ENCODE assay signal across 1 cellular context in genomic region chr2:128178650-128179460, GRCh38.
A peak's percentile ranks its signal among the peaks of the same experiment; 100 is the strongest.
TF ChIP-seq lines count a peak whose summit lies in the region.

No MANE protein-coding gene starts in this region.

TF ChIP-seq in HepG2, 621 proteins besides CTCF, POLR2A, EP300 and RAD21 (continued from another document and continues in another):
- TF ChIP-seq MTA1 (CRISPR knock-in tag; IDR thresholded peaks at IDR 0.05; ENCODE audit: borderline replicate concordance) (no peak), REL (CRISPR knock-in tag; conservative IDR thresholded peaks at IDR 0.05) (no peak), ZNF790 (CRISPR knock-in tag; IDR thresholded peaks at IDR 0.05; ENCODE audit: borderline replicate concordance) (no peak), RBM39 (IDR thresholded peaks at IDR 0.05; ENCODE audit: low read depth, low read length, poor library complexity, severe bottlenecking) (no peak), FOXO1 (CRISPR knock-in tag; IDR thresholded peaks at IDR 0.05) (peak; percentile 99), ZNF557 (CRISPR knock-in tag; IDR thresholded peaks at IDR 0.05) (no peak), POLR2AphosphoS2 (IDR thresholded peaks at IDR 0.05; ENCODE audit: low read depth, low read length) (no peak), ZNF180 (CRISPR knock-in tag; IDR thresholded peaks at IDR 0.05; ENCODE audit: borderline replicate concordance, low read depth) (no peak), HNRNPUL1 (IDR thresholded peaks at IDR 0.05; ENCODE audit: low read depth, low read length) (0 out of 2 replicates have a peak, but pooled peaks have one; percentile 12), HOXD1 (CRISPR knock-in tag; IDR thresholded peaks at IDR 0.05) (peak; percentile 82), HBP1 (CRISPR knock-in tag; IDR thresholded peaks at IDR 0.05; ENCODE audit: low read depth) (peak; percentile 88; the same call in 1 of the 2 replicates), CENPX (CRISPR knock-in tag; IDR thresholded peaks at IDR 0.05) (no peak), RCOR2 (CRISPR knock-in tag; IDR thresholded peaks at IDR 0.05) (peak; percentile 95), ZNF629 (CRISPR knock-in tag; conservative IDR thresholded peaks at IDR 0.05) (0 out of 2 replicates have a peak, but pooled peaks have one; percentile 37), ZNF343 (CRISPR knock-in tag; IDR thresholded peaks at IDR 0.05) (no peak), ZFP41 (CRISPR knock-in tag; IDR thresholded peaks at IDR 0.05; ENCODE audit: borderline replicate concordance) (no peak), ZIK1 (CRISPR knock-in tag; IDR thresholded peaks at IDR 0.05; ENCODE audit: borderline replicate concordance, low read depth) (no peak), ISL2 (CRISPR knock-in tag; IDR thresholded peaks at IDR 0.05) (peak; percentile 99), XRCC5 (optimal IDR thresholded peaks at IDR 0.05; ENCODE audit: low read length) (peak; percentile 49), ETV5 (CRISPR knock-in tag; IDR thresholded peaks at IDR 0.05; ENCODE audit: borderline replicate concordance) (peak; percentile 82; the same call in 1 of the 2 replicates), DMAP1 (CRISPR knock-in tag; IDR thresholded peaks at IDR 0.05) (peak; percentile 61), CEBPG (CRISPR knock-in tag; IDR thresholded peaks at IDR 0.05) (peak; percentile 98), ZNF772 (CRISPR knock-in tag; IDR thresholded peaks at IDR 0.05) (no peak), PHF20 (CRISPR knock-in tag; IDR thresholded peaks at IDR 0.05) (no peak), NR2F1 (CRISPR knock-in tag; IDR thresholded peaks at IDR 0.05) (peak; percentile 35 to 50; a peak in 2 of 4 replicates), SKI (IDR thresholded peaks at IDR 0.05; ENCODE audit: partially characterized antibody) (peak; percentile 88), ZNF253 (CRISPR knock-in tag; IDR thresholded peaks at IDR 0.05; ENCODE audit: borderline replicate concordance) (no peak; the same call in 1 of the 2 replicates), ZNF484 (CRISPR knock-in tag; IDR thresholded peaks at IDR 0.05; ENCODE audit: borderline replicate concordance, low read depth) (no peak), HCFC1 (IDR thresholded peaks at IDR 0.05; ENCODE audit: low read depth, low read length) (no peak), KLF16 (CRISPR knock-in tag; IDR thresholded peaks at IDR 0.05) (peak in 1 of 2 experiments; percentile 56; a peak in 2 of 4 replicates), ETV6 (CRISPR knock-in tag; conservative IDR thresholded peaks at IDR 0.05) (no peak), GFI1 (CRISPR knock-in tag; IDR thresholded peaks at IDR 0.05; ENCODE audit: borderline replicate concordance) (peak; percentile 93), ZNF883 (CRISPR knock-in tag; IDR thresholded peaks at IDR 0.05; ENCODE audit: not compliant biosample characterization) (no peak), ZNF619 (CRISPR knock-in tag; IDR thresholded peaks at IDR 0.05) (0 out of 2 replicates have a peak, but pooled peaks have one; percentile 38), ZFYVE20 (CRISPR knock-in tag; IDR thresholded peaks at IDR 0.05; ENCODE audit: borderline replicate concordance, low read depth) (no peak), ZNF121 (CRISPR knock-in tag; IDR thresholded peaks at IDR 0.05) (no peak; the same call in 1 of the 2 replicates), ATF1 (CRISPR knock-in tag; IDR thresholded peaks at IDR 0.05) (peak; percentile 85), SCMH1 (CRISPR knock-in tag; IDR thresholded peaks at IDR 0.05; ENCODE audit: borderline replicate concordance) (no peak), ZHX1 (CRISPR knock-in tag; IDR thresholded peaks at IDR 0.05; ENCODE audit: low read depth) (peak; percentile 89), FOXP1 (IDR thresholded peaks at IDR 0.05) (peak; percentile 99), FOXP1 (CRISPR knock-in tag; IDR thresholded peaks at IDR 0.05) (peak; percentile 99), SMC3 (IDR thresholded peaks at IDR 0.05; ENCODE audit: low read length) (peak; percentile 90), ZFP91 (CRISPR knock-in tag; IDR thresholded peaks at IDR 0.05; ENCODE audit: borderline replicate concordance) (peak; percentile 61; the same call in 1 of the 2 replicates), ZNF367 (CRISPR knock-in tag; IDR thresholded peaks at IDR 0.05; ENCODE audit: borderline replicate concordance) (no peak), NFKBIZ (CRISPR knock-in tag; IDR thresholded peaks at IDR 0.05) (no peak; the same call in 1 of the 2 replicates), ZNF558 (CRISPR knock-in tag; IDR thresholded peaks at IDR 0.05; ENCODE audit: borderline replicate concordance) (no peak), MLLT10 (CRISPR knock-in tag; IDR thresholded peaks at IDR 0.05) (no peak), MTERF4 (CRISPR knock-in tag; IDR thresholded peaks at IDR 0.05) (no peak)
- TF ChIP-seq, protein P1, sequence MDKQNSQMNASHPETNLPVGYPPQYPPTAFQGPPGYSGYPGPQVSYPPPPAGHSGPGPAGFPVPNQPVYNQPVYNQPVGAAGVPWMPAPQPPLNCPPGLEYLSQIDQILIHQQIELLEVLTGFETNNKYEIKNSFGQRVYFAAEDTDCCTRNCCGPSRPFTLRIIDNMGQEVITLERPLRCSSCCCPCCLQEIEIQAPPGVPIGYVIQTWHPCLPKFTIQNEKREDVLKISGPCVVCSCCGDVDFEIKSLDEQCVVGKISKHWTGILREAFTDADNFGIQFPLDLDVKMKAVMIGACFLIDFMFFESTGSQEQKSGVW (CRISPR knock-in tag; IDR thresholded peaks at IDR 0.05; ENCODE audit: borderline replicate concordance), result no peak
- TF ChIP-seq, protein P2, sequence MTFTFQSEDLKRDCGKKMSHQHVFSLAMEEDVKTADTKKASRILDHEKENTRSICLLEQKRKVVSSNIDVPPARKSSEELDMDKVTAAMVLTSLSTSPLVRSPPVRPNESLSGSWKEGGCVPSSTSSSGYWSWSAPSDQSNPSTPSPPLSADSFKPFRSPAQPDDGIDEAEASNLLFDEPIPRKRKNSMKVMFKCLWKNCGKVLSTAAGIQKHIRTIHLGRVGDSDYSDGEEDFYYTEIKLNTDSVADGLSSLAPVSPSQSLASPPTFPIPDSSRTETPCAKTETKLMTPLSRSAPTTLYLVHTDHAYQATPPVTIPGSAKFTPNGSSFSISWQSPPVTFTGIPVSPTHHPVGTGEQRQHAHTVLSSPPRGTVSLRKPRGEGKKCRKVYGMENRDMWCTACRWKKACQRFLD (CRISPR knock-in tag; IDR thresholded peaks at IDR 0.05; ENCODE audit: borderline replicate concordance), result 0 out of 2 replicates have a peak, but pooled peaks have one; percentile 48
- TF ChIP-seq, protein P3, sequence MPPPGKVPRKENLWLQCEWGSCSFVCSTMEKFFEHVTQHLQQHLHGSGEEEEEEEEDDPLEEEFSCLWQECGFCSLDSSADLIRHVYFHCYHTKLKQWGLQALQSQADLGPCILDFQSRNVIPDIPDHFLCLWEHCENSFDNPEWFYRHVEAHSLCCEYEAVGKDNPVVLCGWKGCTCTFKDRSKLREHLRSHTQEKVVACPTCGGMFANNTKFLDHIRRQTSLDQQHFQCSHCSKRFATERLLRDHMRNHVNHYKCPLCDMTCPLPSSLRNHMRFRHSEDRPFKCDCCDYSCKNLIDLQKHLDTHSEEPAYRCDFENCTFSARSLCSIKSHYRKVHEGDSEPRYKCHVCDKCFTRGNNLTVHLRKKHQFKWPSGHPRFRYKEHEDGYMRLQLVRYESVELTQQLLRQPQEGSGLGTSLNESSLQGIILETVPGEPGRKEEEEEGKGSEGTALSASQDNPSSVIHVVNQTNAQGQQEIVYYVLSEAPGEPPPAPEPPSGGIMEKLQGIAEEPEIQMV (CRISPR knock-in tag; IDR thresholded peaks at IDR 0.05; ENCODE audit: low read depth), result peak; percentile 33; the same call in 1 of the 2 replicates
- TF ChIP-seq, protein P4, sequence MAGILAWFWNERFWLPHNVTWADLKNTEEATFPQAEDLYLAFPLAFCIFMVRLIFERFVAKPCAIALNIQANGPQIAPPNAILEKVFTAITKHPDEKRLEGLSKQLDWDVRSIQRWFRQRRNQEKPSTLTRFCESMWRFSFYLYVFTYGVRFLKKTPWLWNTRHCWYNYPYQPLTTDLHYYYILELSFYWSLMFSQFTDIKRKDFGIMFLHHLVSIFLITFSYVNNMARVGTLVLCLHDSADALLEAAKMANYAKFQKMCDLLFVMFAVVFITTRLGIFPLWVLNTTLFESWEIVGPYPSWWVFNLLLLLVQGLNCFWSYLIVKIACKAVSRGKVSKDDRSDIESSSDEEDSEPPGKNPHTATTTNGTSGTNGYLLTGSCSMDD (CRISPR knock-in tag; IDR thresholded peaks at IDR 0.05), result no peak
- TF ChIP-seq, protein P5, sequence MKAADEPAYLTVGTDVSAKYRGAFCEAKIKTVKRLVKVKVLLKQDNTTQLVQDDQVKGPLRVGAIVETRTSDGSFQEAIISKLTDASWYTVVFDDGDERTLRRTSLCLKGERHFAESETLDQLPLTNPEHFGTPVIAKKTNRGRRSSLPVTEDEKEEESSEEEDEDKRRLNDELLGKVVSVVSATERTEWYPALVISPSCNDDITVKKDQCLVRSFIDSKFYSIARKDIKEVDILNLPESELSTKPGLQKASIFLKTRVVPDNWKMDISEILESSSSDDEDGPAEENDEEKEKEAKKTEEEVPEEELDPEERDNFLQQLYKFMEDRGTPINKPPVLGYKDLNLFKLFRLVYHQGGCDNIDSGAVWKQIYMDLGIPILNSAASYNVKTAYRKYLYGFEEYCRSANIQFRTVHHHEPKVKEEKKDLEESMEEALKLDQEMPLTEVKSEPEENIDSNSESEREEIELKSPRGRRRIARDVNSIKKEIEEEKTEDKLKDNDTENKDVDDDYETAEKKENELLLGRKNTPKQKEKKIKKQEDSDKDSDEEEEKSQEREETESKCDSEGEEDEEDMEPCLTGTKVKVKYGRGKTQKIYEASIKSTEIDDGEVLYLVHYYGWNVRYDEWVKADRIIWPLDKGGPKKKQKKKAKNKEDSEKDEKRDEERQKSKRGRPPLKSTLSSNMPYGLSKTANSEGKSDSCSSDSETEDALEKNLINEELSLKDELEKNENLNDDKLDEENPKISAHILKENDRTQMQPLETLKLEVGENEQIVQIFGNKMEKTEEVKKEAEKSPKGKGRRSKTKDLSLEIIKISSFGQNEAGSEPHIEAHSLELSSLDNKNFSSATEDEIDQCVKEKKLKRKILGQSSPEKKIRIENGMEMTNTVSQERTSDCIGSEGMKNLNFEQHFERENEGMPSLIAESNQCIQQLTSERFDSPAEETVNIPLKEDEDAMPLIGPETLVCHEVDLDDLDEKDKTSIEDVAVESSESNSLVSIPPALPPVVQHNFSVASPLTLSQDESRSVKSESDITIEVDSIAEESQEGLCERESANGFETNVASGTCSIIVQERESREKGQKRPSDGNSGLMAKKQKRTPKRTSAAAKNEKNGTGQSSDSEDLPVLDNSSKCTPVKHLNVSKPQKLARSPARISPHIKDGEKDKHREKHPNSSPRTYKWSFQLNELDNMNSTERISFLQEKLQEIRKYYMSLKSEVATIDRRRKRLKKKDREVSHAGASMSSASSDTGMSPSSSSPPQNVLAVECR (CRISPR knock-in tag; IDR thresholded peaks at IDR 0.05; ENCODE audit: borderline replicate concordance), result peak; percentile 45; the same call in 1 of the 2 replicates
- TF ChIP-seq, protein P6, sequence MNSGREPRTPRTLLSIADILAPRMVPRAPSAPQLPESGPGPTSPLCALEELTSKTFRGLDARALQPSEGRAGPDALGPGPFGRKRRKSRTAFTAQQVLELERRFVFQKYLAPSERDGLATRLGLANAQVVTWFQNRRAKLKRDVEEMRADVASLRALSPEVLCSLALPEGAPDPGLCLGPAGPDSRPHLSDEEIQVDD (CRISPR knock-in tag; IDR thresholded peaks at IDR 0.05; ENCODE audit: borderline replicate concordance), result no peak
